Comparison of ENCODE assay signal across 19 cellular contexts in the genomic region with DNA sequence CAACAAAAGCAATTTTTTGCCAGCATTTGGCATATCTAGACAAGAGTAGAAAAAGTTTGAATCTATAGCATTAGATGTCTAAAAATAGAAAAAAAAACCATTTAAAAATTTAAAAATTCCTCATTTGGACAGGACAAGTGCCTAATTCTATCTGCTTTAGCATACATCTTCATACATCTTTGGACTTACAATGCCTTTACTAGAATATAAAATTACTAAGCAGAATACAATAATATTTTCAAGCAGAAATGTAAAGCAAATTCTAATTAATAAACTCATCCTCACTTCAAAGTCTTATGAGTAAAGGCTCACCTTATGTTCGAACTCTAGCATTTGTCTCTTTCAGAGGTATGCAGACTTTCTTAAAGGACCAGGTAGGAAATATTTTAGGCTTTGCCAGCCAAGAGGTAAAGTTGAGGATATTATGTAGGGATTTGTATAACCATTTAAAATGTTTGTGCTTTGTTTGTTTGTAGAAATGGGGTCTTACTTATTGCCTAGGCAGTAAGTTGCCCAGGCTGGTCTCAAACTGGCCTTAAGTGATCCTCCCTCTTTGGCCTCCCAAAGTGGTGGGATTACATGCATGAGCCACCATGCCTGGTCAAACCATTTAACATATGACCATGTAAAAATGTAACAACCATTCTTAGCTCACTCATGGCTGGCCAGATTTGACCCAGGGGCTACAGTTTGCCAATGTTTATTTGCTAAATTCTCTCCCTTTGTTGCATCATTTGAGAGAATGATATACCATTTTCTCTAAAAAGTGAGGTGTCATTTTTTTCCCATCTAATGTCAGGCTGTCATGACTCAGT. TPM values are rescaled to one million over a fixed set of nuclear protein-coding genes. Genes with fewer than 3 reads are reported as not detected.
A peak's percentile ranks its signal among the peaks of the same experiment; 100 is the strongest.
DNase-seq lines count a peak whose midpoint lies in the region; ATAC-seq and TF ChIP-seq lines count a peak whose summit lies in the region.
"Had no signal": no experiment of that assay in that cellular context is flagged by ENCODE, and none has a peak within 500 bp of the region (broad histone marks: within the 10 kb centered on the region; RNA-seq: fewer than 3 reads in every experiment).

No MANE protein-coding gene starts in this region.

- intact Hi-C loops in IMR-90 (cut with micrococcal nuclease) = no loop called here

- H4K91ac ChIP-seq in IMR-90 (ENCODE audit: insufficient read depth, low read depth, low read length) = no peak overlapping the region

- H3K27ac Mint-ChIP-seq in activated CD8-positive, alpha-beta memory T cell treated with anti-CD3 and anti-CD28 coated beads, Interleukin-2, amount 10 ng/mL, durations not matched to agents 7 days and 5 days = no peak overlapping the region
- H3K27ac Mint-ChIP-seq in nephron progenitor cell = peak overlapping the region; percentile 25
- no peak overlapping the region for H3K27ac Mint-ChIP-seq in activated T-cell treated with anti-CD3 and anti-CD28 coated beads, Interleukin-2, amount 50 U/mL, for 24 hours
- H3K27ac Mint-ChIP-seq: B cell, CD14-positive monocyte had no signal

- H2AK9ac ChIP-seq in IMR-90 (replicated peaks; ENCODE audit: low read depth, low read length, poor library complexity) = no peak overlapping the region

- no peak overlapping the region for H3K9ac ChIP-seq in IMR-90 (ENCODE audit: low read depth, low read length)

- H3K23ac ChIP-seq in IMR-90 (ENCODE audit: low read depth, low read length) = no peak overlapping the region

- no peak for ATAC-seq in activated CD8-positive, alpha-beta memory T cell treated with anti-CD3 and anti-CD28 coated beads, Interleukin-2, amount 10 ng/mL, durations not matched to agents 7 days and 5 days
- ATAC-seq in IMR-90 (ENCODE audit: low read depth) = no peak

- H2AK5ac ChIP-seq in IMR-90 (ENCODE audit: low read depth, low read length) = no peak overlapping the region

- no peaks in the 10 kb centered on the region for H3K27me3 ChIP-seq in IMR-90 (ENCODE audit: control insufficient read depth, insufficient read depth, low read length)
- H3K27me3 ChIP-seq: Peyer's patch, SJSA1 had no signal

- no CpG with 5 or more reads among the region's 1 CpG for WGBS in IMR-90 (ENCODE audit: extremely low coverage in 2 of 2, insufficient read length in 1 of 2), 2 experiments

- no TSS peak for BruUV-seq in IMR-90 (replicated peaks; lab: Mats Ljungman, UMichigan)

- no peaks in the 10 kb centered on the region for H3K9me1 ChIP-seq in IMR-90 (ENCODE audit: insufficient read depth, low read length)

- peaks cover 3% of the 10 kb centered on the region; the same call in 1 of the 2 replicates for H4K20me1 ChIP-seq in IMR-90 (ENCODE audit: insufficient read depth, low read length)

- H3K36me3 Mint-ChIP-seq in activated CD8-positive, alpha-beta memory T cell treated with anti-CD3 and anti-CD28 coated beads, Interleukin-2, amount 10 ng/mL, durations not matched to agents 7 days and 5 days = peaks cover 13% of the 10 kb centered on the region
- H3K36me3 Mint-ChIP-seq in nephron progenitor cell (ENCODE audit: low read depth) = peaks cover 44% of the 10 kb centered on the region
- H3K36me3 Mint-ChIP-seq in activated T-cell treated with anti-CD3 and anti-CD28 coated beads, Interleukin-2, amount 50 U/mL, for 24 hours (ENCODE audit: low read depth) = peaks cover 34% of the 10 kb centered on the region

- H3K4me3 ChIP-seq in IMR-90 (ENCODE audit: insufficient read depth, low read depth, low read length) = no peak overlapping the region
- H3K4me3 ChIP-seq in choroid plexus epithelial cell (ENCODE audit: low read depth, low read length) = no peak overlapping the region
- H3K4me3 ChIP-seq: Peyer's patch, SJSA1 had no signal

- dilution Hi-C loops in IMR-90 (cut with HindIII; ENCODE audit: low sequenced_read_pairs, unreplicated experiment) = no loop called here

- DNase-seq in activated CD8-positive, alpha-beta memory T cell treated with anti-CD3 and anti-CD28 coated beads, Interleukin-2, amount 10 ng/mL, durations not matched to agents 7 days and 5 days = peak; percentile 29
- DNase-seq in activated CD8-positive, alpha-beta memory T cell treated with anti-CD3 and anti-CD28 coated beads, Interleukin-2, amount 50 U/mL, for 48 hours = no peak
- DNase-seq in IMR-90 (no peak), choroid plexus epithelial cell (ENCODE audit: low read depth) (peak; percentile 17), nephron progenitor cell (no peak), NCI-H2107 (lab: John Stamatoyannopoulos, UW) (no peak), GM19238 (ENCODE audit: insufficient read length, low spot score) (no peak)
- no peak for DNase-seq in activated T-cell treated with anti-CD3 and anti-CD28 coated beads, Interleukin-2, amount 50 U/mL, for 24 hours
- DNase-seq: KBM-7, NCI-H1092, NCI-H1436, NCI-H1930, NCI-H226, NCI-H510A treated with DMSO at 0.1 percent for 48 hours, NCI-H748 treated with DMSO at 0.1 percent for 48 hours, Peyer's patch had no signal

- no peak overlapping the region for H2BK120ac ChIP-seq in IMR-90 (ENCODE audit: low read depth, low read length)

- H3K4me1 ChIP-seq in IMR-90 (ENCODE audit: control insufficient read depth, insufficient read depth, low read length) = peaks cover 3% of the 10 kb centered on the region
- H3K4me1 ChIP-seq: Peyer's patch, SJSA1 had no signal

- CTCF ChIA-PET in activated CD8-positive, alpha-beta memory T cell treated with anti-CD3 and anti-CD28 coated beads, Interleukin-2, amount 10 ng/mL, durations not matched to agents 7 days and 5 days (lab: Charles Lee) = no interaction called here
- CTCF ChIA-PET in IMR-90 (lab: Yijun Ruan, JAX) = no interaction called here

- H3K27ac ChIP-seq in IMR-90 (ENCODE audit: insufficient read depth, low read length) = peak overlapping the region; percentile 37; the same call in 1 of the 2 replicates
- H3K27ac ChIP-seq: Peyer's patch, SJSA1 had no signal

- peaks cover 0 to 20% of the 10 kb centered on the region in 2 experiments; a peak in 2 of 4 replicates for H3K79me1 ChIP-seq in IMR-90 (ENCODE audit: low read depth in 1 of 2, low read length in 2 of 2)

- H3K9me3 Mint-ChIP-seq in activated CD8-positive, alpha-beta memory T cell treated with anti-CD3 and anti-CD28 coated beads, Interleukin-2, amount 10 ng/mL, durations not matched to agents 7 days and 5 days (ENCODE audit: low read depth) = no peaks in the 10 kb centered on the region
- H3K9me3 Mint-ChIP-seq in nephron progenitor cell = no peaks in the 10 kb centered on the region
- no peaks in the 10 kb centered on the region for H3K9me3 Mint-ChIP-seq in activated T-cell treated with anti-CD3 and anti-CD28 coated beads, Interleukin-2, amount 50 U/mL, for 24 hours
- H3K9me3 Mint-ChIP-seq: CD14-positive monocyte had no signal

- no peak overlapping the region for H3K18ac ChIP-seq in IMR-90 (ENCODE audit: low read depth, low read length)

- no peak overlapping the region for H3K4me2 ChIP-seq in IMR-90 (ENCODE audit: low read depth, low read length)

- H3K4ac ChIP-seq in IMR-90 (ENCODE audit: low read depth, low read length) = no peak overlapping the region

- no peak overlapping the region for H2AFZ ChIP-seq in IMR-90 (replicated peaks; ENCODE audit: low read length, poor library complexity)

- peaks cover 9% of the 10 kb centered on the region for H3K36me3 ChIP-seq in IMR-90 (ENCODE audit: control insufficient read depth, insufficient read depth, low read length)

- H3K4me1 Mint-ChIP-seq in activated CD8-positive, alpha-beta memory T cell treated with anti-CD3 and anti-CD28 coated beads, Interleukin-2, amount 10 ng/mL, durations not matched to agents 7 days and 5 days = no peaks in the 10 kb centered on the region
- H3K4me1 Mint-ChIP-seq in nephron progenitor cell = no peaks in the 10 kb centered on the region
- H3K4me1 Mint-ChIP-seq in activated T-cell treated with anti-CD3 and anti-CD28 coated beads, Interleukin-2, amount 50 U/mL, for 24 hours (ENCODE audit: low read depth) = no peaks in the 10 kb centered on the region
- H3K4me1 Mint-ChIP-seq: B cell, CD14-positive monocyte had no signal

- no peaks in the 10 kb centered on the region for H3K27me3 Mint-ChIP-seq in activated CD8-positive, alpha-beta memory T cell treated with anti-CD3 and anti-CD28 coated beads, Interleukin-2, amount 10 ng/mL, durations not matched to agents 7 days and 5 days
- no peaks in the 10 kb centered on the region for H3K27me3 Mint-ChIP-seq in nephron progenitor cell (ENCODE audit: low read depth, poor library complexity)
- H3K27me3 Mint-ChIP-seq in activated T-cell treated with anti-CD3 and anti-CD28 coated beads, Interleukin-2, amount 50 U/mL, for 24 hours = no peaks in the 10 kb centered on the region
- H3K27me3 Mint-ChIP-seq: B cell had no signal

- H2BK15ac ChIP-seq in IMR-90 (ENCODE audit: low read depth, low read length) = no peak overlapping the region

- H2BK20ac ChIP-seq in IMR-90 (ENCODE audit: low read depth, low read length) = no peak overlapping the region

- no peak for TF ChIP-seq POLR2A in IMR-90 (IDR thresholded peaks at IDR 0.05; ENCODE audit: low read depth, low read length)

- no peak overlapping the region for H2BK5ac ChIP-seq in IMR-90 (ENCODE audit: low read depth, low read length, poor library complexity, severe bottlenecking)

- TF ChIP-seq CTCF in IMR-90 (conservative IDR thresholded peaks at IDR 0.05; ENCODE audit: low read depth, low read length) (no peak), choroid plexus epithelial cell (conservative IDR thresholded peaks at IDR 0.05; ENCODE audit: low read depth, low read length) (no peak), nephron progenitor cell (IDR thresholded peaks at IDR 0.05) (no peak)

- no peak overlapping the region for H3K14ac ChIP-seq in IMR-90 (replicated peaks; ENCODE audit: low read depth, low read length)

- POLR2A ChIA-PET in IMR-90 (lab: Charles Lee; ENCODE audit: unreplicated experiment) = no interaction called here

- no peaks in the 10 kb centered on the region for H3K9me3 ChIP-seq in IMR-90 (ENCODE audit: control insufficient read depth, insufficient read depth, low read length)
- H3K9me3 ChIP-seq: Peyer's patch, SJSA1 had no signal

- in situ Hi-C loops in IMR-90 (cut with MboI; ENCODE audit: low sequenced_read_pairs) = no loop called here

- H3K56ac ChIP-seq in IMR-90 (ENCODE audit: extremely low read depth, insufficient read depth, low read length) = no peak overlapping the region

- no peak overlapping the region for H3K4me3 Mint-ChIP-seq in activated CD8-positive, alpha-beta memory T cell treated with anti-CD3 and anti-CD28 coated beads, Interleukin-2, amount 10 ng/mL, durations not matched to agents 7 days and 5 days
- no peak overlapping the region for H3K4me3 Mint-ChIP-seq in nephron progenitor cell
- H3K4me3 Mint-ChIP-seq in activated T-cell treated with anti-CD3 and anti-CD28 coated beads, Interleukin-2, amount 50 U/mL, for 24 hours = no peak overlapping the region
- H3K4me3 Mint-ChIP-seq: B cell, CD14-positive monocyte had no signal

- H4K5ac ChIP-seq in IMR-90 (ENCODE audit: low read depth, low read length) = no peak overlapping the region

- TF ChIP-seq RAD21 in IMR-90 (IDR thresholded peaks at IDR 0.05; ENCODE audit: low read length) = no peak

- H4K8ac ChIP-seq in IMR-90 (ENCODE audit: low read depth in 2 of 2, low read length in 2 of 2) = no peak overlapping the region

RNA-seq across cellular contexts. Expression of a gene that starts 29.1 kb away (rescaled TPM):
- 10 to 100 TPM; 11.9 to 20.2 TPM for total RNA-seq in activated CD8-positive, alpha-beta memory T cell treated with anti-CD3 and anti-CD28 coated beads, Interleukin-2, amount 10 ng/mL, durations not matched to agents 7 days and 5 days
- total RNA-seq in IMR-90 (2012; rRNA removed) = 257 and 600 TPM in 2 replicates
- polyA plus RNA-seq in IMR-90 (2012; rRNA removed) = 53.7 and 69.2 TPM in 2 replicates
- 96.2 and 97.8 TPM in 2 replicates for polyA plus RNA-seq in IMR-90 (2012; cell fraction: cytosol; rRNA removed)
- polyA plus RNA-seq in IMR-90 (2012; cell fraction: nucleus; rRNA removed; ENCODE audit: low replicate concordance) = 30.0 and 57.9 TPM in 2 replicates

RNA-seq across cellular contexts. Expression of a gene that starts 39.3 kb away (rescaled TPM):
- total RNA-seq in activated CD8-positive, alpha-beta memory T cell treated with anti-CD3 and anti-CD28 coated beads, Interleukin-2, amount 10 ng/mL, durations not matched to agents 7 days and 5 days = 10 to 100 TPM; 14.5 to 16.6 TPM
- total RNA-seq in IMR-90 (2012; rRNA removed) = 3.2 and 6.7 TPM in 2 replicates
- polyA plus RNA-seq in IMR-90 (2012; rRNA removed) = 7.0 and 7.8 TPM in 2 replicates
- polyA plus RNA-seq in IMR-90 (2012; cell fraction: cytosol; rRNA removed) = 1.1 and 1.9 TPM in 2 replicates
- 1.0 and 6.5 TPM in 2 replicates for polyA plus RNA-seq in IMR-90 (2012; cell fraction: nucleus; rRNA removed; ENCODE audit: low replicate concordance)

RNA-seq across cellular contexts. Expression of a gene that starts 39.4 kb away (rescaled TPM):
- total RNA-seq in activated CD8-positive, alpha-beta memory T cell treated with anti-CD3 and anti-CD28 coated beads, Interleukin-2, amount 10 ng/mL, durations not matched to agents 7 days and 5 days = 100 to 1,000 TPM; 713 to 900 TPM
- 1,905 and 3,011 TPM in 2 replicates for total RNA-seq in IMR-90 (2012; rRNA removed)
- 1,087 and 1,627 TPM in 2 replicates for polyA plus RNA-seq in IMR-90 (2012; rRNA removed)
- polyA plus RNA-seq in IMR-90 (2012; cell fraction: cytosol; rRNA removed) = 556 and 768 TPM in 2 replicates
- polyA plus RNA-seq in IMR-90 (2012; cell fraction: nucleus; rRNA removed; ENCODE audit: low replicate concordance) = 108 and 738 TPM in 2 replicates

Comparison
In these comparisons a context has a peak if more than half of its experiments do, and no peak if none do; other contexts are left out.
1. DNase-seq: peak in activated CD8-positive, alpha-beta memory T cell treated with anti-CD3 and anti-CD28 coated beads, Interleukin-2, amount 10 ng/mL, durations not matched to agents 7 days and 5 days (single experiment) and choroid plexus epithelial cell (single experiment); none in activated CD8-positive, alpha-beta memory T cell treated with anti-CD3 and anti-CD28 coated beads, Interleukin-2, amount 50 U/mL, for 48 hours (single experiment), IMR-90 (single experiment), nephron progenitor cell (single experiment), activated T-cell treated with anti-CD3 and anti-CD28 coated beads, Interleukin-2, amount 50 U/mL, for 24 hours (single experiment), NCI-H2107 (single experiment) and GM19238 (single experiment).
2. RNA of a gene that starts 29.1 kb away (total RNA-seq): 257 to 600 TPM in IMR-90; 11.9 to 20.2 TPM in activated CD8-positive, alpha-beta memory T cell treated with anti-CD3 and anti-CD28 coated beads, Interleukin-2, amount 10 ng/mL, durations not matched to agents 7 days and 5 days; every median in the first group is over 10 times any median in the second.